Comparison of ENCODE assay signal across 13 cellular contexts in genomic region chr1:5297199-5297877, GRCh38.
DNase-seq lines count a peak whose midpoint lies in the region; ATAC-seq and TF ChIP-seq lines count a peak whose summit lies in the region.
"Had no signal": no experiment of that assay in that cellular context is flagged by ENCODE, and none has a peak within 500 bp of the region (broad histone marks: within the 10 kb centered on the region; RNA-seq: fewer than 3 reads in every experiment).

No MANE protein-coding gene starts in this region.

- CTCF ChIA-PET in WTC11 (lab: Charles Lee): interaction anchor here (0.5 kb wide), 1 partner anchor 9 kb away, joined by 5 read pairs; no protein-coding TSS in a partner anchor

- POLR2A ChIA-PET in WTC11 (lab: Charles Lee): interaction anchor here (0.5 kb wide), 1 partner anchor 944 kb away, joined by 3 read pairs; no protein-coding TSS in a partner anchor

- H3K4me3 ChIP-seq in body of pancreas (no peak overlapping the region), breast epithelium (no peak overlapping the region)

- H3K27ac ChIP-seq in body of pancreas (peak overlapping the region in 3 of 4 donors; percentile 9 to 65 (median 25)), layer of hippocampus (ENCODE audit: low read depth, low read length) (peak overlapping the region; percentile 75), breast epithelium (no peak overlapping the region)
- H3K27ac ChIP-seq: C4-2B had no signal

- H3K9me3 ChIP-seq in body of pancreas: no peaks in the 10 kb centered on the region
- no peaks in the 10 kb centered on the region for H3K9me3 ChIP-seq in breast epithelium

- H3K36me3 ChIP-seq in body of pancreas (replicated peaks in 1 of 2; ENCODE audit: insufficient read depth in 1 of 2, low read depth in 2 of 2) (no peaks in the 10 kb centered on the region), breast epithelium (no peaks in the 10 kb centered on the region)

- peaks cover 81% of the 10 kb centered on the region for H3K9me3 Mint-ChIP-seq in WTC11
- H3K9me3 Mint-ChIP-seq: activated CD8-positive, alpha-beta T cell treated with anti-CD3 and anti-CD28 coated beads for 36 hours; activated T-helper 17 cell treated with anti-CD3 and anti-CD28 coated beads, Interleukin-2, amount 50 U/mL, for 72 hours had no signal

- no peaks in the 10 kb centered on the region for H3K4me1 Mint-ChIP-seq in WTC11
- H3K4me1 Mint-ChIP-seq: activated T-helper 17 cell treated with anti-CD3 and anti-CD28 coated beads, Interleukin-2, amount 50 U/mL, for 72 hours; memory B cell had no signal

- H3K27me3 ChIP-seq in body of pancreas: no peaks in the 10 kb centered on the region
- H3K27me3 ChIP-seq in layer of hippocampus (ENCODE audit: control insufficient read depth, insufficient read depth, low read length): no peaks in the 10 kb centered on the region
- peaks cover 0 to 61% of the 10 kb centered on the region in 2 donors for H3K27me3 ChIP-seq in breast epithelium

- DNase-seq in NCI-H2029 treated with DMSO at 0.1 percent for 48 hours (lab: John Stamatoyannopoulos, UW) (peak; percentile 85), body of pancreas (peak; percentile 45 to 82 (median 76)), putamen (ENCODE audit: low spot score) (peak; percentile 89), WTC11 (ENCODE audit: low spot score) (no peak), NCI-H1092 treated with DMSO at 0.1 percent for 48 hours (lab: John Stamatoyannopoulos, UW) (no peak), breast epithelium (ENCODE audit: low spot score in 2 of 2) (no peak)
- DNase-seq: activated CD8-positive, alpha-beta T cell treated with anti-CD3 and anti-CD28 coated beads for 36 hours; amniotic stem cell; stimulated activated CD4-positive, alpha-beta T cell treated with anti-CD3 and anti-CD28 coated beads, Interleukin-12 subunit alpha, Interleukin-12 subunit beta, amount 100 ng/mL, for 4 hours had no signal

- WGBS in body of pancreas, 2 donors: 32 to 83% methylated on average over 1 to 9 of the region's 9 CpGs

- no peak overlapping the region for H3K4me3 Mint-ChIP-seq in WTC11
- H3K4me3 Mint-ChIP-seq: activated CD8-positive, alpha-beta T cell treated with anti-CD3 and anti-CD28 coated beads for 36 hours; activated T-helper 17 cell treated with anti-CD3 and anti-CD28 coated beads, Interleukin-2, amount 50 U/mL, for 72 hours; memory B cell had no signal

- peaks cover 12% of the 10 kb centered on the region for H3K4me1 ChIP-seq in body of pancreas
- H3K4me1 ChIP-seq in breast epithelium: no peaks in the 10 kb centered on the region

- no peak overlapping the region for H3K27ac Mint-ChIP-seq in WTC11
- H3K27ac Mint-ChIP-seq: activated CD8-positive, alpha-beta T cell treated with anti-CD3 and anti-CD28 coated beads for 36 hours; activated T-helper 17 cell treated with anti-CD3 and anti-CD28 coated beads, Interleukin-2, amount 50 U/mL, for 72 hours; memory B cell had no signal

- peaks cover 55% of the 10 kb centered on the region for H3K36me3 Mint-ChIP-seq in WTC11
- H3K36me3 Mint-ChIP-seq: memory B cell had no signal

- intact Hi-C loops in body of pancreas (cut with DNase I) (no loop called here), breast epithelium (cut with DNase I; ENCODE audit: low total_unique reads) (no loop called here)

- TF ChIP-seq POLR2A in body of pancreas (IDR thresholded peaks at IDR 0.05) (no peak), breast epithelium (IDR thresholded peaks at IDR 0.05) (no peak)

- TF ChIP-seq CTCF in body of pancreas (IDR thresholded peaks at IDR 0.05) (no peak), WTC11 (IDR thresholded peaks at IDR 0.05) (no peak), breast epithelium (IDR thresholded peaks at IDR 0.05) (no peak)

- peaks cover 18% of the 10 kb centered on the region for H3K27me3 Mint-ChIP-seq in WTC11 (ENCODE audit: low read depth)
- H3K27me3 Mint-ChIP-seq: activated CD8-positive, alpha-beta T cell treated with anti-CD3 and anti-CD28 coated beads for 36 hours; activated T-helper 17 cell treated with anti-CD3 and anti-CD28 coated beads, Interleukin-2, amount 50 U/mL, for 72 hours; memory B cell had no signal

- ATAC-seq in body of pancreas: peak; percentile 85
- ATAC-seq in WTC11: no peak
- ATAC-seq: activated CD8-positive, alpha-beta T cell treated with anti-CD3 and anti-CD28 coated beads for 36 hours; activated T-helper 17 cell treated with anti-CD3 and anti-CD28 coated beads, Interleukin-2, amount 50 U/mL, for 72 hours had no signal

TF ChIP-seq in WTC11, 78 proteins besides CTCF, POLR2A, EP300 and RAD21:
- TF ChIP-seq, protein P1, sequence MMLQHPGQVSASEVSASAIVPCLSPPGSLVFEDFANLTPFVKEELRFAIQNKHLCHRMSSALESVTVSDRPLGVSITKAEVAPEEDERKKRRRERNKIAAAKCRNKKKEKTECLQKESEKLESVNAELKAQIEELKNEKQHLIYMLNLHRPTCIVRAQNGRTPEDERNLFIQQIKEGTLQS (CRISPR knock-in tag; conservative IDR thresholded peaks at IDR 0.05): no peak
- TF ChIP-seq ETV6 (CRISPR knock-in tag; IDR thresholded peaks at IDR 0.05) (no peak), E2F5 (CRISPR knock-in tag; IDR thresholded peaks at IDR 0.05) (no peak), KAT7 (CRISPR knock-in tag; IDR thresholded peaks at IDR 0.05; ENCODE audit: borderline replicate concordance) (no peak), ZNF219 (CRISPR knock-in tag; IDR thresholded peaks at IDR 0.05; ENCODE audit: borderline replicate concordance) (no peak), RELA (CRISPR knock-in tag; IDR thresholded peaks at IDR 0.05; ENCODE audit: borderline replicate concordance) (no peak), GTF2I (CRISPR knock-in tag; conservative IDR thresholded peaks at IDR 0.05) (no peak), ZNF396 (CRISPR knock-in tag; IDR thresholded peaks at IDR 0.05; ENCODE audit: borderline replicate concordance) (no peak), CBFB (CRISPR knock-in tag; IDR thresholded peaks at IDR 0.05; ENCODE audit: low read depth) (no peak), JAZF1 (CRISPR knock-in tag; IDR thresholded peaks at IDR 0.05) (no peak), MXD4 (CRISPR knock-in tag; IDR thresholded peaks at IDR 0.05; ENCODE audit: borderline replicate concordance) (no peak), NFYB (CRISPR knock-in tag; conservative IDR thresholded peaks at IDR 0.05; ENCODE audit: low read depth) (no peak)
- TF ChIP-seq, protein P2, sequence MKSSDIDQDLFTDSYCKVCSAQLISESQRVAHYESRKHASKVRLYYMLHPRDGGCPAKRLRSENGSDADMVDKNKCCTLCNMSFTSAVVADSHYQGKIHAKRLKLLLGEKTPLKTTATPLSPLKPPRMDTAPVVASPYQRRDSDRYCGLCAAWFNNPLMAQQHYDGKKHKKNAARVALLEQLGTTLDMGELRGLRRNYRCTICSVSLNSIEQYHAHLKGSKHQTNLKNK (CRISPR knock-in tag; IDR thresholded peaks at IDR 0.05): no peak
- TF ChIP-seq, protein P3, sequence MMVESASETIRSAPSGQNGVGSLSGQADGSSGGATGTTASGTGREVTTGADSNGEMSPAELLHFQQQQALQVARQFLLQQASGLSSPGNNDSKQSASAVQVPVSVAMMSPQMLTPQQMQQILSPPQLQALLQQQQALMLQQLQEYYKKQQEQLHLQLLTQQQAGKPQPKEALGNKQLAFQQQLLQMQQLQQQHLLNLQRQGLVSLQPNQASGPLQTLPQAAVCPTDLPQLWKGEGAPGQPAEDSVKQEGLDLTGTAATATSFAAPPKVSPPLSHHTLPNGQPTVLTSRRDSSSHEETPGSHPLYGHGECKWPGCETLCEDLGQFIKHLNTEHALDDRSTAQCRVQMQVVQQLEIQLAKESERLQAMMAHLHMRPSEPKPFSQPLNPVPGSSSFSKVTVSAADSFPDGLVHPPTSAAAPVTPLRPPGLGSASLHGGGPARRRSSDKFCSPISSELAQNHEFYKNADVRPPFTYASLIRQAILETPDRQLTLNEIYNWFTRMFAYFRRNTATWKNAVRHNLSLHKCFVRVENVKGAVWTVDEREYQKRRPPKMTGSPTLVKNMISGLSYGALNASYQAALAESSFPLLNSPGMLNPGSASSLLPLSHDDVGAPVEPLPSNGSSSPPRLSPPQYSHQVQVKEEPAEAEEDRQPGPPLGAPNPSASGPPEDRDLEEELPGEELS (CRISPR knock-in tag; IDR thresholded peaks at IDR 0.05): no peak
- TF ChIP-seq, protein P4, sequence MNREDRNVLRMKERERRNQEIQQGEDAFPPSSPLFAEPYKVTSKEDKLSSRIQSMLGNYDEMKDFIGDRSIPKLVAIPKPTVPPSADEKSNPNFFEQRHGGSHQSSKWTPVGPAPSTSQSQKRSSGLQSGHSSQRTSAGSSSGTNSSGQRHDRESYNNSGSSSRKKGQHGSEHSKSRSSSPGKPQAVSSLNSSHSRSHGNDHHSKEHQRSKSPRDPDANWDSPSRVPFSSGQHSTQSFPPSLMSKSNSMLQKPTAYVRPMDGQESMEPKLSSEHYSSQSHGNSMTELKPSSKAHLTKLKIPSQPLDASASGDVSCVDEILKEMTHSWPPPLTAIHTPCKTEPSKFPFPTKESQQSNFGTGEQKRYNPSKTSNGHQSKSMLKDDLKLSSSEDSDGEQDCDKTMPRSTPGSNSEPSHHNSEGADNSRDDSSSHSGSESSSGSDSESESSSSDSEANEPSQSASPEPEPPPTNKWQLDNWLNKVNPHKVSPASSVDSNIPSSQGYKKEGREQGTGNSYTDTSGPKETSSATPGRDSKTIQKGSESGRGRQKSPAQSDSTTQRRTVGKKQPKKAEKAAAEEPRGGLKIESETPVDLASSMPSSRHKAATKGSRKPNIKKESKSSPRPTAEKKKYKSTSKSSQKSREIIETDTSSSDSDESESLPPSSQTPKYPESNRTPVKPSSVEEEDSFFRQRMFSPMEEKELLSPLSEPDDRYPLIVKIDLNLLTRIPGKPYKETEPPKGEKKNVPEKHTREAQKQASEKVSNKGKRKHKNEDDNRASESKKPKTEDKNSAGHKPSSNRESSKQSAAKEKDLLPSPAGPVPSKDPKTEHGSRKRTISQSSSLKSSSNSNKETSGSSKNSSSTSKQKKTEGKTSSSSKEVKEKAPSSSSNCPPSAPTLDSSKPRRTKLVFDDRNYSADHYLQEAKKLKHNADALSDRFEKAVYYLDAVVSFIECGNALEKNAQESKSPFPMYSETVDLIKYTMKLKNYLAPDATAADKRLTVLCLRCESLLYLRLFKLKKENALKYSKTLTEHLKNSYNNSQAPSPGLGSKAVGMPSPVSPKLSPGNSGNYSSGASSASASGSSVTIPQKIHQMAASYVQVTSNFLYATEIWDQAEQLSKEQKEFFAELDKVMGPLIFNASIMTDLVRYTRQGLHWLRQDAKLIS (CRISPR knock-in tag; IDR thresholded peaks at IDR 0.05; ENCODE audit: borderline replicate concordance): no peak

Comparison
In these comparisons a context has a peak if more than half of its experiments do, and no peak if none do; other contexts are left out.
1. DNase-seq: peak in NCI-H2029 treated with DMSO at 0.1 percent for 48 hours (single experiment), body of pancreas (4 of 4) and putamen (single experiment); none in WTC11 (single experiment), NCI-H1092 treated with DMSO at 0.1 percent for 48 hours (single experiment) and breast epithelium (0 of 2).
2. H3K27ac ChIP-seq: peak in body of pancreas (3 of 4) and layer of hippocampus (single experiment); none in breast epithelium (0 of 2).